ENCODE assay signal across 8 cellular contexts in the genomic region with DNA sequence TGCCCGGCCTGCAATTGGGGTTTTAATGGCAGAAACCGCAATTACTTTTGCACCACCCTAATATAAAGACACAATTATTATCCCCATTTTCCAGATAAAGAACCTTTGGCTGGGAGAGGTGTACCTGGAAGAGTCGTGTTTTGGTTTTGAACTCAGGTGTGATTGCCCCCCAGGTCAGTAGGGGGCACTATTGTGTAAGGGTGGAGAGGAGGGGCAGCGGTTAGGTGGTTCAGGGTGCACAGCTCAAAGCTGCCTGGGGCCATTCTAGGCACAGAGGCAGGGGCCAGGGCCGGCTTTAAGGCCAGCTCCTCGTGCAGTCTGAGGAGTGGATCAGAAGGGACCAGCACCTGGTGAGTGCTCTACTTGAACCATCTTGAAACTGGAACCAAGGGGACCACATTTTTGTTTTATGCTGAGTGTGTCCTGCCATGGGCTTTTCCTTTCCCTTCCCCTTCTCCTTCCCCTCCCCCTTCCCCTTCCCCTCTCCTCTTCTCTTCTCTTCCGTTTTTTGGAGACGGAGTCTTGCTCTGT. TPM values are rescaled to one million over a fixed set of nuclear protein-coding genes. Genes with fewer than 3 reads are reported as not detected.
DNase-seq lines count a peak whose midpoint lies in the region; ATAC-seq and TF ChIP-seq lines count a peak whose summit lies in the region.

No MANE protein-coding gene starts in this region.

- WGBS in right lobe of liver (ENCODE audit: insufficient coverage, low coverage, low lambda C conversion rate, missing lambda C conversion rate): 12% methylated on average over 7 of the region's 8 CpGs

- H3K9me3 ChIP-seq in breast epithelium (no peaks in the 10 kb centered on the region), right lobe of liver (no peaks in the 10 kb centered on the region)

- H3K27ac ChIP-seq in breast epithelium: no peak overlapping the region
- no peak overlapping the region for H3K27ac ChIP-seq in right lobe of liver

- intact Hi-C loops in breast epithelium (cut with DNase I; ENCODE audit: low total_unique reads) (loop anchor here (5.0 kb wide), 1 partner anchor 439 kb away; no protein-coding TSS in a partner anchor), right lobe of liver (cut with DNase I) (loop anchor here (5.0 kb wide), 2 partner anchors 36 to 61 kb away; no protein-coding TSS in a partner anchor)

- H3K27me3 ChIP-seq in breast epithelium: no peaks in the 10 kb centered on the region
- no peaks in the 10 kb centered on the region for H3K27me3 ChIP-seq in right lobe of liver

- H3K4me1 ChIP-seq in breast epithelium: no peaks in the 10 kb centered on the region
- no peaks in the 10 kb centered on the region for H3K4me1 ChIP-seq in right lobe of liver

- H3K36me3 ChIP-seq in breast epithelium (no peaks in the 10 kb centered on the region), right lobe of liver (no peaks in the 10 kb centered on the region)

- TF ChIP-seq CTCF in breast epithelium (IDR thresholded peaks at IDR 0.05) (peak; percentile 42 to 75 (median 61)), right lobe of liver (IDR thresholded peaks at IDR 0.05) (peak; percentile 70 to 81 (median 72))

- no peak overlapping the region for H3K4me3 ChIP-seq in breast epithelium
- no peak overlapping the region for H3K4me3 ChIP-seq in right lobe of liver

- peak; percentile 58 to 68 for DNase-seq in NCI-H2081 (lab: John Stamatoyannopoulos, UW)
- DNase-seq in NCI-H2081 treated with DMSO at 0.1 percent for 48 hours (lab: John Stamatoyannopoulos, UW): no peak
- DNase-seq in NCI-H1105 treated with DMSO at 0.1 percent for 48 hours (lab: John Stamatoyannopoulos, UW): peak; percentile 56
- peak; percentile 71 for DNase-seq in UCSD-AML1 (lab: John Stamatoyannopoulos, UW; ENCODE audit: unreplicated experiment)
- no peak for DNase-seq in breast epithelium (ENCODE audit: low spot score in 2 of 2)
- peak in 2 of 3 donors; percentile 56 to 73 for DNase-seq in right lobe of liver
- DNase-seq in stimulated activated naive CD8-positive, alpha-beta T cell treated with anti-CD3 and anti-CD28 coated beads, Interleukin-15, Interleukin-2, amounts not matched to agents 100 U/mL and 50 U/mL, for 24 hours: peak; percentile 83

- TF ChIP-seq POLR2A in breast epithelium (IDR thresholded peaks at IDR 0.05): no peak
- TF ChIP-seq POLR2A in right lobe of liver (IDR thresholded peaks at IDR 0.05): no peak

- ATAC-seq in right lobe of liver (peak; percentile 83 to 93 (median 87)), GM21717 (IDR thresholded peaks at IDR 0.05; ENCODE audit: unreplicated experiment) (no peak)
- ATAC-seq in stimulated activated naive CD8-positive, alpha-beta T cell treated with anti-CD3 and anti-CD28 coated beads, Interleukin-15, Interleukin-2, amounts not matched to agents 100 U/mL and 50 U/mL, for 24 hours: peak; percentile 77

RNA-seq across cellular contexts. Expression of gene FCGRT, which starts 5.8 kb away (rescaled TPM):
- total RNA-seq in breast epithelium (100 to 1,000 TPM; 164 to 389 (median 199) TPM), right lobe of liver (100 to 1,000 TPM; 123 to 335 (median 245) TPM)

RNA-seq across cellular contexts. Expression of gene RPS11, which starts 10.4 kb away (rescaled TPM):
- 1,000 to 10,000 TPM; 5,709 to 7,550 (median 5,876) TPM for total RNA-seq in breast epithelium
- 1,000 to 10,000 TPM in 2 of 6 experiments, 100 to 1,000 TPM in 4; 417 to 1,739 (median 617) TPM for total RNA-seq in right lobe of liver

RNA-seq across cellular contexts. Expression of gene RPL13A, which starts 19.2 kb away (rescaled TPM):
- total RNA-seq in breast epithelium: 1,000 to 10,000 TPM; 3,591 to 5,468 (median 4,346) TPM
- total RNA-seq in right lobe of liver: 100 to 1,000 TPM; 675 to 992 (median 801) TPM

RNA-seq across cellular contexts. Expression of gene RCN3, which starts 21.2 kb away (rescaled TPM):
- 10 to 100 TPM; 17.3 to 40.2 (median 34.7) TPM for total RNA-seq in breast epithelium
- total RNA-seq in right lobe of liver: 10 to 100 TPM in 3 of 6 experiments, 1 to 10 TPM in 3; 5.3 to 18.0 (median 10.9) TPM

RNA-seq across cellular contexts. Expression of gene FLT3LG, which starts 32.6 kb away (rescaled TPM):
- total RNA-seq in breast epithelium: 1 to 10 TPM; 4.3 to 7.0 (median 4.6) TPM
- 1 to 10 TPM in 5 of 6 experiments, under 1 TPM in 1; 0.80 to 4.4 (median 2.3) TPM for total RNA-seq in right lobe of liver

Comparison
In these comparisons a context has a peak if more than half of its experiments do, and no peak if none do; other contexts are left out.
1. DNase-seq: peak in NCI-H2081 (2 of 2), NCI-H1105 treated with DMSO at 0.1 percent for 48 hours (single experiment), UCSD-AML1 (single experiment), right lobe of liver (2 of 3) and stimulated activated naive CD8-positive, alpha-beta T cell treated with anti-CD3 and anti-CD28 coated beads, Interleukin-15, Interleukin-2, amounts not matched to agents 100 U/mL and 50 U/mL, for 24 hours (single experiment); none in NCI-H2081 treated with DMSO at 0.1 percent for 48 hours (single experiment) and breast epithelium (0 of 2).